ENCODE assay signal across 1 cellular context in genomic region chr6:16743661-16744210, GRCh38.
TF ChIP-seq lines count a peak whose summit lies in the region.

No MANE protein-coding gene starts in this region.

TF ChIP-seq in IMR-90, 13 proteins besides CTCF, POLR2A, EP300 and RAD21:
- TF ChIP-seq NFE2L2 (IDR thresholded peaks at IDR 0.05; ENCODE audit: low read depth, low read length) = no peak
- peak; percentile 83 for TF ChIP-seq MAFK (IDR thresholded peaks at IDR 0.05; ENCODE audit: low read depth, low read length)
- TF ChIP-seq SMC3 (IDR thresholded peaks at IDR 0.05; ENCODE audit: low read depth, low read length) = no peak
- TF ChIP-seq BHLHE40 (IDR thresholded peaks at IDR 0.05; ENCODE audit: low read depth, low read length) = no peak
- TF ChIP-seq CHD1 (IDR thresholded peaks at IDR 0.05; ENCODE audit: low read depth, low read length) = no peak
- TF ChIP-seq MAZ (IDR thresholded peaks at IDR 0.05; ENCODE audit: borderline replicate concordance, low read depth, low read length) = no peak
- no peak for TF ChIP-seq RFX5 (IDR thresholded peaks at IDR 0.05; ENCODE audit: low read depth, low read length)
